9 cellular contexts compared by ENCODE assay signal in the genomic region with DNA sequence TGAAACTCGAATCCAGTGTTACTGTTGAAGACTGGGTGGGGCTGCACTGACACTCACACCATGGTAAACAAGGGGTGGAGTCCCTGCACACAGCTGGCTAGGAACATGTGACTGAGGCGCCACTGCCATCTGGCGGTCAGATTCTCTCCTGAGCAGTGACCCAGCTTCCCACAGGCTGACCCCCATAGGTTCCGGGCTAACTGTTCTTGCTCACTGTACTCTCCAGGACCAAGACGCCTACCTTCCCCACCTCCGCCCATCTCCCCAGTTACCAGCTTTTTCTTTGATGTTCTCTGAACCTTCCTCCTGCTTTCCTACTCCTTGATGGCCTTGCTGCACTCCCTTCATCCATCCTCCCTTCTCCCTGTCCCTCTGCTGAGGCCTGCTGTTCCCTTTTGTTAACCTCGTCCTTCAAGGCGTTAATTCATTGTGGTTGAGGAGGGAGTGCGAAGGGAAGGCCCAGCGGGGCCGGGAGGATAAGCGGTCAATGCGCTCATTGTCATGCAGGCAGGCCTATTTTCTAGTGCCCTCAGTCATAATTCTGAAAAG.
A peak's percentile ranks its signal among the peaks of the same experiment; 100 is the strongest.
DNase-seq lines count a peak whose midpoint lies in the region; ATAC-seq and TF ChIP-seq lines count a peak whose summit lies in the region.
"Had no signal": no experiment of that assay in that cellular context is flagged by ENCODE, and none has a peak within 500 bp of the region (broad histone marks: within the 10 kb centered on the region; RNA-seq: fewer than 3 reads in every experiment).

No MANE protein-coding gene starts in this region.

- no peaks in the 10 kb centered on the region for H3K36me3 Mint-ChIP-seq in memory B cell

- H3K9me3 ChIP-seq in BE2C, result no peaks in the 10 kb centered on the region
- no peaks in the 10 kb centered on the region for H3K9me3 ChIP-seq in effector memory CD4-positive, alpha-beta T cell (ENCODE audit: control insufficient read depth, low read length)

- H3K4me1 Mint-ChIP-seq in memory B cell, result peaks cover 5% of the 10 kb centered on the region

- no peaks in the 10 kb centered on the region for H3K4me1 ChIP-seq in BE2C
- no peaks in the 10 kb centered on the region for H3K4me1 ChIP-seq in effector memory CD4-positive, alpha-beta T cell (ENCODE audit: control insufficient read depth, insufficient read depth, low read length, poor library complexity, severe bottlenecking)

- no peaks in the 10 kb centered on the region for H3K9me3 Mint-ChIP-seq in memory B cell

- DNase-seq in BE2C (peak; percentile 87), NCI-H524 (lab: John Stamatoyannopoulos, UW) (peak; percentile 55 to 84), memory B cell (ENCODE audit: low spot score in 2 of 2) (peak; percentile 47 to 59)
- peak; percentile 10 to 20 for DNase-seq in activated CD4-positive, alpha-beta T cell treated with anti-CD3 and anti-CD28 coated beads, Interleukin-2, amount 50 U/mL, for 4 hours
- DNase-seq in effector memory CD4-positive, alpha-beta T cell, result peak; percentile 7 to 47 (median 14)
- DNase-seq in stimulated activated CD8-positive, alpha-beta memory T cell treated with anti-CD3 and anti-CD28 coated beads, Interleukin-15, amount 100 ng/mL, for 4 hours (ENCODE audit: low read depth in 2 of 2), result peak; percentile 5 to 12

- no peaks in the 10 kb centered on the region for H3K27me3 ChIP-seq in BE2C
- no peaks in the 10 kb centered on the region for H3K27me3 ChIP-seq in effector memory CD4-positive, alpha-beta T cell (replicated peaks; ENCODE audit: control insufficient read depth, insufficient read depth, low read length, poor library complexity, severe bottlenecking)

- no peaks in the 10 kb centered on the region for H3K36me3 ChIP-seq in BE2C
- H3K36me3 ChIP-seq in effector memory CD4-positive, alpha-beta T cell (ENCODE audit: control insufficient read depth, insufficient read depth, low read length), result no peaks in the 10 kb centered on the region

- H3K4me3 ChIP-seq in BE2C (ENCODE audit: low read depth, low read length), result no peak overlapping the region
- no peak overlapping the region for H3K4me3 ChIP-seq in effector memory CD4-positive, alpha-beta T cell (ENCODE audit: insufficient read depth, low read depth, low read length, poor library complexity, severe bottlenecking)
- H3K4me3 ChIP-seq: SK-N-MC had no signal

- H3K4me3 Mint-ChIP-seq in memory B cell, result no peak overlapping the region

- H3K27ac Mint-ChIP-seq in memory B cell, result peak overlapping the region; percentile 26

- H3K27ac ChIP-seq in effector memory CD4-positive, alpha-beta T cell (ENCODE audit: insufficient read depth, low read length, poor library complexity, severe bottlenecking), result no peak overlapping the region
- H3K27ac ChIP-seq: SK-N-MC had no signal

- H3K27me3 Mint-ChIP-seq in memory B cell, result no peaks in the 10 kb centered on the region

- ATAC-seq in GM19324 (IDR thresholded peaks at IDR 0.05; ENCODE audit: low FRiP score, unreplicated experiment) (peak; percentile 100), HG03432 (IDR thresholded peaks at IDR 0.05; ENCODE audit: unreplicated experiment) (peak; percentile 100), memory B cell (ENCODE audit: low read depth) (peak; percentile 100)

- TF ChIP-seq CTCF in BE2C (IDR thresholded peaks at IDR 0.05; ENCODE audit: low read depth, low read length), result peak; percentile 92

Comparison
In these comparisons a context has a peak if more than half of its experiments do, and no peak if none do; other contexts are left out.
1. DNase-seq: peak in every context shown above with its lines; median percentile 87 in BE2C; 70 in NCI-H524; 53 in memory B cell; 15 in activated CD4-positive, alpha-beta T cell treated with anti-CD3 and anti-CD28 coated beads, Interleukin-2, amount 50 U/mL, for 4 hours; 14 in effector memory CD4-positive, alpha-beta T cell; 8 in stimulated activated CD8-positive, alpha-beta memory T cell treated with anti-CD3 and anti-CD28 coated beads, Interleukin-15, amount 100 ng/mL, for 4 hours.